Comparison of ENCODE assay signal across 8 cellular contexts in the genomic region with DNA sequence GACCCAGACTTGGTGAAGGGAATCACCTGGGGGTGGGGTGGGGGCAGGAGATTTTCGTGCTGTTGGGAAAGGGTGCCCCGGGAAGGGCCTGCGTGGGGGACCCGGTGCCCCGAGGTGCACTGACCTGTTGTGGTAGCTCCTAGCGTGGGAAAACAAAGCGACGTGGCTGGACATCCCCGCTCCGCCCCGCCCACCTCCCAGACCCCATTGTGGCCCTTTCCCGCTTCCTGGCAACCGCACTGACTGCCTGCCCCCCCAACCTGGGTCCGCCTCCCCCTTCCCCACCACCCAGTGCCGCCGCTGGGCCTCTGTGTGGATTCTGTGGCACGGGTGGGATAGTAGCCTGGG. TPM values are rescaled to one million over a fixed set of nuclear protein-coding genes. Genes with fewer than 3 reads are reported as not detected.
DNase-seq lines count a peak whose midpoint lies in the region; ATAC-seq and TF ChIP-seq lines count a peak whose summit lies in the region.

No MANE protein-coding gene starts in this region.

- H3K9me3 ChIP-seq in lung (ENCODE audit: control insufficient read depth in 2 of 2, insufficient read depth in 1 of 2, low read length in 1 of 2): no peaks in the 10 kb centered on the region

- DNase-seq in Right ventricle myocardium inferior (ENCODE audit: missing footprints) (peak; percentile 75), Right ventricle myocardium superior (no peak), brain microvascular endothelial cell (no peak), lung (ENCODE audit: low spot score) (peak; percentile 56), COLO668 (lab: John Stamatoyannopoulos, UW; ENCODE audit: unreplicated experiment) (no peak), NAMALWA (ENCODE audit: low spot score) (no peak), DMS79 (lab: John Stamatoyannopoulos, UW) (no peak)

- ATAC-seq in Right ventricle myocardium inferior (no peak), Right ventricle myocardium superior (ENCODE audit: poor library complexity) (no peak), lung (ENCODE audit: insufficient read depth, low FRiP score) (no peak)

- H3K36me3 ChIP-seq in brain microvascular endothelial cell (replicated peaks): no peaks in the 10 kb centered on the region
- H3K36me3 ChIP-seq in lung (ENCODE audit: control insufficient read depth in 2 of 2, insufficient read depth in 2 of 2, low read length in 2 of 2): peaks cover 0 to 1% of the 10 kb centered on the region in 2 donors
- H3K36me3 ChIP-seq in urinary bladder (ENCODE audit: insufficient read depth): no peaks in the 10 kb centered on the region

- WGBS in lung, 2 donors: 3 to 10% methylated on average over 13 to 17 of the region's 17 CpGs
- WGBS in urinary bladder: 6% methylated on average over 17 of the region's 17 CpGs

- no peak for TF ChIP-seq CTCF in brain microvascular endothelial cell (IDR thresholded peaks at IDR 0.05; ENCODE audit: low read depth, low read length, missing control alignments)
- no peak for TF ChIP-seq CTCF in lung (IDR thresholded peaks at IDR 0.05; ENCODE audit: control extremely low read depth, extremely low read depth)

- peak overlapping the region; percentile 48 for H3K4me3 ChIP-seq in brain microvascular endothelial cell (ENCODE audit: low read depth, low read length)
- peak overlapping the region; percentile 64 for H3K4me3 ChIP-seq in lung
- H3K4me3 ChIP-seq in urinary bladder (ENCODE audit: low read depth, low read length): peak overlapping the region; percentile 55

- no peaks in the 10 kb centered on the region for H3K27me3 ChIP-seq in brain microvascular endothelial cell (replicated peaks)
- H3K27me3 ChIP-seq in lung (ENCODE audit: control insufficient read depth, insufficient read depth): no peaks in the 10 kb centered on the region

- intact Hi-C loops in Right ventricle myocardium inferior (cut with DNase I): no loop called here
- intact Hi-C loops in Right ventricle myocardium superior (cut with DNase I): no loop called here

- in situ Hi-C loops in brain microvascular endothelial cell (cut with HindIII; ENCODE audit: low pct_ligation_motif_present, low sequenced_read_pairs): no loop called here

- H3K4me1 ChIP-seq in lung (ENCODE audit: control insufficient read depth in 2 of 2, insufficient read depth in 2 of 2, low read length in 2 of 2) (peaks cover 0 to 12% of the 10 kb centered on the region in 2 donors), urinary bladder (ENCODE audit: insufficient read depth) (peaks cover 1% of the 10 kb centered on the region)

- H3K27ac ChIP-seq in brain microvascular endothelial cell (peak overlapping the region; percentile 34), lung (ENCODE audit: low read depth in 1 of 2, low read length in 1 of 2) (peak overlapping the region; percentile 95 to 99), urinary bladder (ENCODE audit: low read depth) (no peak overlapping the region)

RNA-seq across cellular contexts. Expression of a gene that starts 2.5 kb away (rescaled TPM):
- total RNA-seq in Right ventricle myocardium inferior (15.5 TPM), Right ventricle myocardium superior (11.8 TPM), lung (100 to 1,000 TPM in 1 of 2 donors, 10 to 100 TPM in 1; 52.7 to 367 TPM), urinary bladder (9.5 TPM)
- polyA plus RNA-seq in lung (100 to 1,000 TPM in 1 of 2 donors, 10 to 100 TPM in 1; 99.2 to 641 TPM), urinary bladder (84.1 TPM)

RNA-seq across cellular contexts. Expression of a gene that starts 6.9 kb away (rescaled TPM):
- total RNA-seq in Right ventricle myocardium inferior (not detected), Right ventricle myocardium superior (not detected), lung (1 to 10 TPM in 1 of 2 donors, under 1 TPM in 1; 0.37 to 9.1 TPM), urinary bladder (0.79 TPM)
- polyA plus RNA-seq in lung (1 to 10 TPM; 3.0 to 9.3 TPM), urinary bladder (3.3 TPM)

RNA-seq across cellular contexts. Expression of a gene that starts 13.4 kb away (rescaled TPM):
- not detected for total RNA-seq in Right ventricle myocardium inferior
- total RNA-seq in Right ventricle myocardium superior: not detected
- total RNA-seq in lung: 1 to 10 TPM in 1 of 2 donors, under 1 TPM in 1; 0.85 to 1.0 TPM
- polyA plus RNA-seq in lung: 1 to 10 TPM in 1 of 2 donors, under 1 TPM in 1; 0.39 to 1.6 TPM
- 0.11 TPM for total RNA-seq in urinary bladder
- 0.33 TPM for polyA plus RNA-seq in urinary bladder

RNA-seq across cellular contexts. Expression of a gene that starts 24.3 kb away (rescaled TPM):
- total RNA-seq in Right ventricle myocardium inferior (26.7 TPM), Right ventricle myocardium superior (28.8 TPM), lung (10 to 100 TPM; 30.2 to 56.3 TPM), urinary bladder (27.5 TPM)
- polyA plus RNA-seq in lung (10 to 100 TPM; 27.8 to 64.4 TPM), urinary bladder (38.4 TPM)

RNA-seq across cellular contexts. Expression of a gene that starts 24.8 kb away (rescaled TPM):
- total RNA-seq in Right ventricle myocardium inferior: 24.9 TPM
- total RNA-seq in Right ventricle myocardium superior: 25.3 TPM
- 10 to 100 TPM; 29.8 to 84.6 TPM for total RNA-seq in lung
- 10 to 100 TPM; 47.8 to 53.0 TPM for polyA plus RNA-seq in lung
- total RNA-seq in urinary bladder: 21.4 TPM
- 61.3 TPM for polyA plus RNA-seq in urinary bladder

Comparison
In these comparisons a context has a peak if more than half of its experiments do, and no peak if none do; other contexts are left out.
1. DNase-seq: peak in Right ventricle myocardium inferior (single experiment) and lung (single experiment); none in Right ventricle myocardium superior (single experiment), brain microvascular endothelial cell (single experiment), COLO668 (single experiment), NAMALWA (single experiment) and DMS79 (single experiment).
2. Peak in every context shown above with its lines, with median percentiles within 50 percentile points of each other: H3K4me3 ChIP-seq.